Comparison of ENCODE assay signal across 11 cellular contexts in genomic region chr14:105931808-105932483, GRCh38.
A peak's percentile ranks its signal among the peaks of the same experiment; 100 is the strongest.
DNase-seq lines count a peak whose midpoint lies in the region; ATAC-seq, FAIRE-seq and TF ChIP-seq lines count a peak whose summit lies in the region.
"Had no signal": no experiment of that assay in that cellular context is flagged by ENCODE, and none has a peak within 500 bp of the region (broad histone marks: within the 10 kb centered on the region; RNA-seq: fewer than 3 reads in every experiment).

No MANE protein-coding gene starts in this region.

- ATAC-seq in K562 = no peak
- no peak for ATAC-seq in GM18511 (IDR thresholded peaks at IDR 0.05; ENCODE audit: unreplicated experiment)
- ATAC-seq in HG02798 (IDR thresholded peaks at IDR 0.05; ENCODE audit: poor library complexity, unreplicated experiment) = no peak
- no peak for ATAC-seq in GM19397 (IDR thresholded peaks at IDR 0.05; ENCODE audit: unreplicated experiment)

- WGBS in K562 (ENCODE audit: insufficient coverage, low coverage, missing lambda C conversion rate) = under 1% methylated on average over 13 of the region's 13 CpGs

- H4K20me1 ChIP-seq in K562 (replicated peaks; ENCODE audit: control insufficient read depth, insufficient read depth, low read length) = no peaks in the 10 kb centered on the region

- TF ChIP-seq RAD21 in K562 (CRISPR knock-in tag; conservative IDR thresholded peaks at IDR 0.05 in 1 of 2, IDR thresholded peaks at IDR 0.05 in 1 of 2) = no peak

- TF ChIP-seq EP300 in K562 (IDR thresholded peaks at IDR 0.05; ENCODE audit: low read length) = no peak

- no TSS peak for BruUV-seq in K562 (replicated peaks; lab: Mats Ljungman, UMichigan)

- no peaks in the 10 kb centered on the region for H3K36me3 ChIP-seq in K562 (ENCODE audit: control insufficient read depth, insufficient read depth, low read length)

- intact Hi-C loops in K562 (cut with micrococcal nuclease) = no loop called here

- no peaks in the 10 kb centered on the region for H3K4me1 ChIP-seq in K562 (replicated peaks in 1 of 2; ENCODE audit: control insufficient read depth in 2 of 2, insufficient read depth in 2 of 2, low read length in 2 of 2)

- H3K4me2 ChIP-seq in K562 (ENCODE audit: insufficient read depth, low read length) = no peak overlapping the region

- no peaks in the 10 kb centered on the region for H3K9me3 ChIP-seq in K562 (replicated peaks; ENCODE audit: control insufficient read depth, insufficient read depth, low read depth, low read length)

- peak in 2 of 3 experiments; percentile 12 to 18; a peak in 1 of 6 replicates for TF ChIP-seq CTCF in K562 (IDR thresholded peaks at IDR 0.05 in 2 of 3, conservative IDR thresholded peaks at IDR 0.05 in 1 of 3; ENCODE audit: insufficient read depth in 2 of 3, low read depth in 1 of 3, low read length in 3 of 3)

- FAIRE-seq in GM12891 (lab: Jason Lieb, UNC) (peak; percentile 50), K562 (lab: Jason Lieb, UNC) (no peak)
- FAIRE-seq: RCC 7860 had no signal

- in situ Hi-C loops in K562 (cut with MboI) = no loop called here

- no peaks in the 10 kb centered on the region for H3K9me1 ChIP-seq in K562 (ENCODE audit: control insufficient read depth, insufficient read depth, low read length)

- POLR2A ChIA-PET in K562 (lab: Yijun Ruan, JAX) = interaction anchor here (0.6 kb wide), 1 partner anchor 58 kb away, joined by 3 read pairs; no protein-coding TSS in a partner anchor

- no peaks in the 10 kb centered on the region for H3K27me3 ChIP-seq in K562 (ENCODE audit: control insufficient read depth in 2 of 2, insufficient read depth in 2 of 2, low read length in 2 of 2)

- no peak overlapping the region for H2AFZ ChIP-seq in K562 (ENCODE audit: low read depth, low read length)

- no peak for TF ChIP-seq POLR2A in GM12891 (IDR thresholded peaks at IDR 0.05; ENCODE audit: low read depth, low read length)
- TF ChIP-seq POLR2A in K562 (conservative IDR thresholded peaks at IDR 0.05) = no peak

- no peak overlapping the region for H3K27ac ChIP-seq in K562 (ENCODE audit: extremely low read depth, low read depth, low read length)

- peak; percentile 32 for DNase-seq in NCI-H2107 treated with DMSO at 0.1 percent for 48 hours (lab: John Stamatoyannopoulos, UW; ENCODE audit: unreplicated experiment)
- DNase-seq in NCI-H2107 (lab: John Stamatoyannopoulos, UW) = no peak
- no peak for DNase-seq in GM12891 (ENCODE audit: insufficient read length, low spot score)
- DNase-seq in NCI-H460 (ENCODE audit: extremely low read depth, low read depth) = peak; percentile 21
- peak; percentile 3 to 8 (median 5) for DNase-seq in K562 (ENCODE audit: extremely low read depth in 1 of 4, low spot score in 3 of 4)
- DNase-seq: activated CD4-positive, alpha-beta T cell treated with anti-CD3 and anti-CD28 coated beads for 1 hour; NCI-H187 had no signal

- no peaks in the 10 kb centered on the region for H3K79me2 ChIP-seq in K562 (ENCODE audit: control insufficient read depth, insufficient read depth, low read length)

- H3K9ac ChIP-seq in K562 (ENCODE audit: insufficient read depth in 1 of 2, low read depth in 2 of 2, low read length in 2 of 2) = no peak overlapping the region

- CTCF ChIA-PET in K562 (lab: Yijun Ruan, JAX; ENCODE audit: low intra/inter-chr PET ratio) = no interaction called here

- no peak overlapping the region for H3K4me3 ChIP-seq in K562

TF ChIP-seq in GM12891, 5 proteins besides CTCF, POLR2A, EP300 and RAD21:
- TF ChIP-seq TAF1 (IDR thresholded peaks at IDR 0.05; ENCODE audit: low read depth, low read length) (no peak), POU2F2 (IDR thresholded peaks at IDR 0.05; ENCODE audit: low read depth, low read length) (no peak), SPI1 (IDR thresholded peaks at IDR 0.05; ENCODE audit: low read depth, low read length) (no peak), PAX5 (IDR thresholded peaks at IDR 0.05; ENCODE audit: insufficient read depth, low read length, severe bottlenecking) (no peak), POLR2AphosphoS5 (IDR thresholded peaks at IDR 0.05; ENCODE audit: low read depth, low read length) (no peak)

TF ChIP-seq in K562, 482 proteins besides CTCF, POLR2A, EP300 and RAD21 (continues in another document):
- TF ChIP-seq, protein P1, sequence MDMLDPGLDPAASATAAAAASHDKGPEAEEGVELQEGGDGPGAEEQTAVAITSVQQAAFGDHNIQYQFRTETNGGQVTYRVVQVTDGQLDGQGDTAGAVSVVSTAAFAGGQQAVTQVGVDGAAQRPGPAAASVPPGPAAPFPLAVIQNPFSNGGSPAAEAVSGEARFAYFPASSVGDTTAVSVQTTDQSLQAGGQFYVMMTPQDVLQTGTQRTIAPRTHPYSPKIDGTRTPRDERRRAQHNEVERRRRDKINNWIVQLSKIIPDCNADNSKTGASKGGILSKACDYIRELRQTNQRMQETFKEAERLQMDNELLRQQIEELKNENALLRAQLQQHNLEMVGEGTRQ (CRISPR knock-in tag; IDR thresholded peaks at IDR 0.05) = no peak
- no peak for TF ChIP-seq ZBED1 (IDR thresholded peaks at IDR 0.05)
- TF ChIP-seq NCOR1 (IDR thresholded peaks at IDR 0.05) = no peak
- no peak for TF ChIP-seq CBFB (CRISPR knock-in tag; IDR thresholded peaks at IDR 0.05)
- no peak for TF ChIP-seq YY1 (IDR thresholded peaks at IDR 0.05; ENCODE audit: borderline replicate concordance in 1 of 3, control insufficient read depth in 1 of 3, extremely low read depth in 1 of 3, insufficient read depth in 3 of 3, insufficient read length in 1 of 3, insufficient replicate concordance in 2 of 3, low read depth in 1 of 3, low read length in 2 of 3)
- no peak for TF ChIP-seq NFATC3 (IDR thresholded peaks at IDR 0.05)
- TF ChIP-seq, protein P2, sequence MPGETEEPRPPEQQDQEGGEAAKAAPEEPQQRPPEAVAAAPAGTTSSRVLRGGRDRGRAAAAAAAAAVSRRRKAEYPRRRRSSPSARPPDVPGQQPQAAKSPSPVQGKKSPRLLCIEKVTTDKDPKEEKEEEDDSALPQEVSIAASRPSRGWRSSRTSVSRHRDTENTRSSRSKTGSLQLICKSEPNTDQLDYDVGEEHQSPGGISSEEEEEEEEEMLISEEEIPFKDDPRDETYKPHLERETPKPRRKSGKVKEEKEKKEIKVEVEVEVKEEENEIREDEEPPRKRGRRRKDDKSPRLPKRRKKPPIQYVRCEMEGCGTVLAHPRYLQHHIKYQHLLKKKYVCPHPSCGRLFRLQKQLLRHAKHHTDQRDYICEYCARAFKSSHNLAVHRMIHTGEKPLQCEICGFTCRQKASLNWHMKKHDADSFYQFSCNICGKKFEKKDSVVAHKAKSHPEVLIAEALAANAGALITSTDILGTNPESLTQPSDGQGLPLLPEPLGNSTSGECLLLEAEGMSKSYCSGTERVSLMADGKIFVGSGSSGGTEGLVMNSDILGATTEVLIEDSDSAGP (CRISPR knock-in tag; IDR thresholded peaks at IDR 0.05) = no peak
- TF ChIP-seq, protein P3, sequence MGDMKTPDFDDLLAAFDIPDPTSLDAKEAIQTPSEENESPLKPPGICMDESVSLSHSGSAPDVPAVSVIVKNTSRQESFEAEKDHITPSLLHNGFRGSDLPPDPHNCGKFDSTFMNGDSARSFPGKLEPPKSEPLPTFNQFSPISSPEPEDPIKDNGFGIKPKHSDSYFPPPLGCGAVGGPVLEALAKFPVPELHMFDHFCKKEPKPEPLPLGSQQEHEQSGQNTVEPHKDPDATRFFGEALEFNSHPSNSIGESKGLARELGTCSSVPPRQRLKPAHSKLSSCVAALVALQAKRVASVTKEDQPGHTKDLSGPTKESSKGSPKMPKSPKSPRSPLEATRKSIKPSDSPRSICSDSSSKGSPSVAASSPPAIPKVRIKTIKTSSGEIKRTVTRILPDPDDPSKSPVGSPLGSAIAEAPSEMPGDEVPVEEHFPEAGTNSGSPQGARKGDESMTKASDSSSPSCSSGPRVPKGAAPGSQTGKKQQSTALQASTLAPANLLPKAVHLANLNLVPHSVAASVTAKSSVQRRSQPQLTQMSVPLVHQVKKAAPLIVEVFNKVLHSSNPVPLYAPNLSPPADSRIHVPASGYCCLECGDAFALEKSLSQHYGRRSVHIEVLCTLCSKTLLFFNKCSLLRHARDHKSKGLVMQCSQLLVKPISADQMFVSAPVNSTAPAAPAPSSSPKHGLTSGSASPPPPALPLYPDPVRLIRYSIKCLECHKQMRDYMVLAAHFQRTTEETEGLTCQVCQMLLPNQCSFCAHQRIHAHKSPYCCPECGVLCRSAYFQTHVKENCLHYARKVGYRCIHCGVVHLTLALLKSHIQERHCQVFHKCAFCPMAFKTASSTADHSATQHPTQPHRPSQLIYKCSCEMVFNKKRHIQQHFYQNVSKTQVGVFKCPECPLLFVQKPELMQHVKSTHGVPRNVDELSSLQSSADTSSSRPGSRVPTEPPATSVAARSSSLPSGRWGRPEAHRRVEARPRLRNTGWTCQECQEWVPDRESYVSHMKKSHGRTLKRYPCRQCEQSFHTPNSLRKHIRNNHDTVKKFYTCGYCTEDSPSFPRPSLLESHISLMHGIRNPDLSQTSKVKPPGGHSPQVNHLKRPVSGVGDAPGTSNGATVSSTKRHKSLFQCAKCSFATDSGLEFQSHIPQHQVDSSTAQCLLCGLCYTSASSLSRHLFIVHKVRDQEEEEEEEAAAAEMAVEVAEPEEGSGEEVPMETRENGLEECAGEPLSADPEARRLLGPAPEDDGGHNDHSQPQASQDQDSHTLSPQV (IDR thresholded peaks at IDR 0.05) = no peak
- TF ChIP-seq ZFP30 (CRISPR knock-in tag; IDR thresholded peaks at IDR 0.05; ENCODE audit: borderline replicate concordance) = no peak
- TF ChIP-seq ZNF316 (IDR thresholded peaks at IDR 0.05) = no peak
- TF ChIP-seq GTF2F1 (IDR thresholded peaks at IDR 0.05; ENCODE audit: low read depth, low read length) = no peak
- no peak for TF ChIP-seq NR3C1 (CRISPR knock-in tag; IDR thresholded peaks at IDR 0.05)
- TF ChIP-seq, protein P4, sequence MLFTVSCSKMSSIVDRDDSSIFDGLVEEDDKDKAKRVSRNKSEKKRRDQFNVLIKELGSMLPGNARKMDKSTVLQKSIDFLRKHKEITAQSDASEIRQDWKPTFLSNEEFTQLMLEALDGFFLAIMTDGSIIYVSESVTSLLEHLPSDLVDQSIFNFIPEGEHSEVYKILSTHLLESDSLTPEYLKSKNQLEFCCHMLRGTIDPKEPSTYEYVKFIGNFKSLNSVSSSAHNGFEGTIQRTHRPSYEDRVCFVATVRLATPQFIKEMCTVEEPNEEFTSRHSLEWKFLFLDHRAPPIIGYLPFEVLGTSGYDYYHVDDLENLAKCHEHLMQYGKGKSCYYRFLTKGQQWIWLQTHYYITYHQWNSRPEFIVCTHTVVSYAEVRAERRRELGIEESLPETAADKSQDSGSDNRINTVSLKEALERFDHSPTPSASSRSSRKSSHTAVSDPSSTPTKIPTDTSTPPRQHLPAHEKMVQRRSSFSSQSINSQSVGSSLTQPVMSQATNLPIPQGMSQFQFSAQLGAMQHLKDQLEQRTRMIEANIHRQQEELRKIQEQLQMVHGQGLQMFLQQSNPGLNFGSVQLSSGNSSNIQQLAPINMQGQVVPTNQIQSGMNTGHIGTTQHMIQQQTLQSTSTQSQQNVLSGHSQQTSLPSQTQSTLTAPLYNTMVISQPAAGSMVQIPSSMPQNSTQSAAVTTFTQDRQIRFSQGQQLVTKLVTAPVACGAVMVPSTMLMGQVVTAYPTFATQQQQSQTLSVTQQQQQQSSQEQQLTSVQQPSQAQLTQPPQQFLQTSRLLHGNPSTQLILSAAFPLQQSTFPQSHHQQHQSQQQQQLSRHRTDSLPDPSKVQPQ (CRISPR knock-in tag; IDR thresholded peaks at IDR 0.05; ENCODE audit: borderline replicate concordance) = no peak

Comparison
In these comparisons a context has a peak if more than half of its experiments do, and no peak if none do; other contexts are left out.
1. DNase-seq: peak in NCI-H2107 treated with DMSO at 0.1 percent for 48 hours (single experiment), NCI-H460 (single experiment) and K562 (4 of 4); none in NCI-H2107 (single experiment) and GM12891 (single experiment).